19 cellular contexts compared by ENCODE assay signal in genomic region chr3:170564664-170565063, GRCh38. TPM values are rescaled to one million over a fixed set of nuclear protein-coding genes. Genes with fewer than 3 reads are reported as not detected.
DNase-seq lines count a peak whose midpoint lies in the region; ATAC-seq and TF ChIP-seq lines count a peak whose summit lies in the region.
"Had no signal": no experiment of that assay in that cellular context is flagged by ENCODE, and none has a peak within 500 bp of the region (broad histone marks: within the 10 kb centered on the region; RNA-seq: fewer than 3 reads in every experiment).

No MANE protein-coding gene starts in this region.

- DNase-seq in osteoblast (ENCODE audit: insufficient read length, low spot score, missing footprints) (no peak), erythroblast (lab: John Stamatoyannopoulos, UW) (no peak)
- DNase-seq: activated CD4-positive, alpha-beta T cell treated with anti-CD3 and anti-CD28 coated beads for 4 hours; activated naive CD8-positive, alpha-beta T cell treated with anti-CD3 and anti-CD28 coated beads for 36 hours; effector CD8-positive, alpha-beta T cell; left ventricle myocardium superior; naive B cell; NCI-H2171; NK-92 treated with Interleukin-12 subunit alpha and Interleukin-12 subunit beta, amount 100 ng/mL, for 24 hours; Right ventricle myocardium superior; stomach had no signal

- peak; percentile 48 for ATAC-seq in GM19035 (IDR thresholded peaks at IDR 0.05; ENCODE audit: unreplicated experiment)
- ATAC-seq in GM21825 (IDR thresholded peaks at IDR 0.05; ENCODE audit: unreplicated experiment) = peak; percentile 24
- ATAC-seq in HG03457 (IDR thresholded peaks at IDR 0.05; ENCODE audit: unreplicated experiment) = peak; percentile 6
- ATAC-seq in HG02623 (IDR thresholded peaks at IDR 0.05; ENCODE audit: unreplicated experiment) = no peak
- ATAC-seq in GM21576 (IDR thresholded peaks at IDR 0.05; ENCODE audit: unreplicated experiment) = no peak
- ATAC-seq: HCT116, HepG2, left ventricle myocardium superior had no signal

- H3K4me1 ChIP-seq in osteoblast (ENCODE audit: insufficient read depth, low read length) = peaks cover 9% of the 10 kb centered on the region
- H3K4me1 ChIP-seq: stomach had no signal

- no peak overlapping the region for H3K4me3 ChIP-seq in osteoblast (ENCODE audit: insufficient read depth, low read length)
- H3K4me3 ChIP-seq: stomach had no signal

- H3K27me3 ChIP-seq in osteoblast (ENCODE audit: insufficient read depth, low read length) = no peaks in the 10 kb centered on the region
- H3K27me3 ChIP-seq: stomach had no signal

- H3K79me2 ChIP-seq in osteoblast (ENCODE audit: insufficient read depth, low read length) = no peaks in the 10 kb centered on the region

- H3K36me3 ChIP-seq in osteoblast (ENCODE audit: insufficient read depth, low read length) = no peaks in the 10 kb centered on the region
- H3K36me3 ChIP-seq: stomach had no signal

- peak overlapping the region; percentile 92 for H2AFZ ChIP-seq in osteoblast (ENCODE audit: low read length)

- no peaks in the 10 kb centered on the region for H4K20me1 ChIP-seq in osteoblast (ENCODE audit: insufficient read depth, low read length)

- H3K4me2 ChIP-seq in osteoblast (ENCODE audit: insufficient read depth, low read length) = peak overlapping the region; percentile 68

- H3K27ac ChIP-seq in osteoblast (ENCODE audit: low read depth, low read length) = peak overlapping the region; percentile 49
- H3K27ac ChIP-seq: stomach had no signal

- H3K9me3 ChIP-seq in osteoblast (ENCODE audit: low read depth, low read length) = no peaks in the 10 kb centered on the region
- H3K9me3 ChIP-seq: stomach had no signal

- no peak for TF ChIP-seq CTCF in osteoblast (IDR thresholded peaks at IDR 0.05; ENCODE audit: extremely low read depth, low read depth, low read length)

- TF ChIP-seq POLR2A in erythroblast (IDR thresholded peaks at IDR 0.05; ENCODE audit: low read length) = no peak

RNA-seq across cellular contexts. Expression of gene SLC7A14, which starts 21.2 kb away (rescaled TPM):
- 0.29 and 0.36 TPM in 2 replicates for total RNA-seq in osteoblast
- total RNA-seq: activated naive CD8-positive, alpha-beta T cell treated with anti-CD3 and anti-CD28 coated beads for 36 hours; HepG2; left ventricle myocardium superior; Right ventricle myocardium superior; T-helper 2 cell treated with Interferon-gamma antibody and Interleukin-4, amounts not matched to agents 100 ng/mL and 5 ng/mL, for 36 hours had no signal

Comparison
In these comparisons a context has a peak if more than half of its experiments do, and no peak if none do; other contexts are left out.
1. ATAC-seq: peak in GM19035 (single experiment), GM21825 (single experiment) and HG03457 (single experiment); none in HG02623 (single experiment) and GM21576 (single experiment).